In the genomic region with DNA sequence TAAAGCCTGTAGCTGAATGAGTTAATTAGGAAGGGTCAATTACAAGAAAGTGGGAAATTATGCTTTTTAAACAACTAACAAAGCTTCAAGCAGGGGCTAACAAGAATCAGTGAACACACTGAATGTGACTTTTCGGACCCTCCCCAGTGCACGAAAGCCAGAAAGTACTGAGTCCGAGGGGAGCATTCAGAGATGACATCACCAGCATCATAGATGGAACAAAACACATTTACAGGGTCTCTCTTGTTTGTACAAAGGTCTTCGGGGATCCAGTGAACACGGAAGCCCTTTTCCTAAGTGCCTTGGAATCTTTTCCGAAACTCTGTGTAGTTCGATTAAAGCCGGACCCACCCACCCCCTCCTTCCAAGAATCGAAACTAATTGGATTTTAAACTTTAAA, we compare ENCODE assay signal across 8 cellular contexts. TPM values are rescaled to one million over a fixed set of nuclear protein-coding genes. Genes with fewer than 3 reads are reported as not detected.
DNase-seq lines count a peak whose midpoint lies in the region; ATAC-seq and TF ChIP-seq lines count a peak whose summit lies in the region.

No MANE protein-coding gene starts in this region.

- H4K20me1 ChIP-seq in GM23338 (replicated peaks; ENCODE audit: insufficient read depth) = peaks cover 16% of the 10 kb centered on the region; the same call in 1 of the 2 replicates

- H3K27ac ChIP-seq in AG04450 (ENCODE audit: low read depth, low read length) (no peak overlapping the region), GM23338 (ENCODE audit: low read depth) (peak overlapping the region; percentile 93; the same call in 1 of the 2 replicates), stomach (peak overlapping the region in 4 of 5 donors; percentile 95 to 98 (median 96))

- 0 to 1% (median 1%) methylated on average over 9 of the region's 9 CpGs for WGBS in stomach, 5 donors

- peaks cover 3% of the 10 kb centered on the region; the same call in 1 of the 2 replicates for H3F3A ChIP-seq in GM23338 (replicated peaks; ENCODE audit: low read depth)

- H3K9me2 ChIP-seq in GM23338 (ENCODE audit: insufficient read depth) = no peaks in the 10 kb centered on the region

- peaks cover 5% of the 10 kb centered on the region for H3K27me3 Mint-ChIP-seq in GM23338 (ENCODE audit: insufficient read depth, low read depth, poor library complexity)

- H3K4me3 ChIP-seq in AG04450 (ENCODE audit: low read depth, low read length) = peak overlapping the region; percentile 99
- H3K4me3 ChIP-seq in GM23338 = peak overlapping the region; percentile 90
- peak overlapping the region; percentile 85 to 96 (median 90) for H3K4me3 ChIP-seq in stomach

- H3K4me3 Mint-ChIP-seq in GM23338 = peak overlapping the region; percentile 100

- H3K9me3 ChIP-seq in AG04450 (ENCODE audit: control insufficient read depth, insufficient read depth, low read length) = no peaks in the 10 kb centered on the region; the same call in 1 of the 2 replicates
- no peaks in the 10 kb centered on the region for H3K9me3 ChIP-seq in stomach

- intact Hi-C loops in stomach (cut with DNase I; ENCODE audit: low total_unique reads) = no loop called here

- no peaks in the 10 kb centered on the region for H3K27me3 ChIP-seq in AG04450 (ENCODE audit: control insufficient read depth, insufficient read depth, low read length)
- no peaks in the 10 kb centered on the region for H3K27me3 ChIP-seq in GM23338 (ENCODE audit: insufficient read depth)
- H3K27me3 ChIP-seq in stomach = no peaks in the 10 kb centered on the region

- no peak for ATAC-seq in GM23338
- ATAC-seq in activated naive CD4-positive, alpha-beta T cell treated with anti-CD3 and anti-CD28 coated beads, Interleukin-2, amount 50 U/mL, for 72 hours = no peak
- ATAC-seq in GM18502 (IDR thresholded peaks at IDR 0.05; ENCODE audit: poor library complexity, unreplicated experiment) = no peak
- ATAC-seq in HG02678 (IDR thresholded peaks at IDR 0.05; ENCODE audit: unreplicated experiment) = no peak
- no peak for ATAC-seq in HG02623 (IDR thresholded peaks at IDR 0.05; ENCODE audit: unreplicated experiment)

- TF ChIP-seq POLR2A in stomach (IDR thresholded peaks at IDR 0.05) = no peak

- peaks cover 2% of the 10 kb centered on the region; the same call in 2 of the 3 replicates for H3K9me3 Mint-ChIP-seq in GM23338
- no peaks in the 10 kb centered on the region for H3K9me3 Mint-ChIP-seq in activated naive CD4-positive, alpha-beta T cell treated with anti-CD3 and anti-CD28 coated beads, Interleukin-2, amount 50 U/mL, for 72 hours

- H2AFZ ChIP-seq in GM23338 = 0 out of 2 replicates have a peak overlapping the region, but pooled peaks have one; percentile 82

- peaks cover 14% of the 10 kb centered on the region for H3K4me1 Mint-ChIP-seq in GM23338

- TF ChIP-seq CTCF in AG04450 (IDR thresholded peaks at IDR 0.05; ENCODE audit: low read depth, low read length) = no peak
- no peak for TF ChIP-seq CTCF in GM23338 (conservative IDR thresholded peaks at IDR 0.05; ENCODE audit: low read depth in 2 of 2)
- TF ChIP-seq CTCF in stomach (IDR thresholded peaks at IDR 0.05) = no peak

- H3K4me2 ChIP-seq in GM23338 = peak overlapping the region; percentile 83

- H3K4me1 ChIP-seq in GM23338 (ENCODE audit: insufficient read depth) (peaks cover 6% of the 10 kb centered on the region; the same call in 1 of the 2 replicates), stomach (peaks cover 8 to 59% (median 50%) of the 10 kb centered on the region in 4 donors)

- DNase-seq in AG04450 (ENCODE audit: low read depth, low spot score) = no peak
- DNase-seq in GM23338 (ENCODE audit: low spot score) = peak; percentile 27
- no peak for DNase-seq in activated naive CD4-positive, alpha-beta T cell treated with anti-CD3 and anti-CD28 coated beads, Interleukin-2, amount 50 U/mL, for 72 hours (ENCODE audit: low spot score in 2 of 2)
- peak; percentile 13 for DNase-seq in iPS-NIHi7 (ENCODE audit: extremely low spot score)
- DNase-seq in stomach = no peak

- peaks cover 20% of the 10 kb centered on the region for H3K36me3 Mint-ChIP-seq in GM23338 (ENCODE audit: low read depth)
- H3K36me3 Mint-ChIP-seq in activated naive CD4-positive, alpha-beta T cell treated with anti-CD3 and anti-CD28 coated beads, Interleukin-2, amount 50 U/mL, for 72 hours = peaks cover 16 to 18% of the 10 kb centered on the region in 2 donors

- H3K79me2 ChIP-seq in GM23338 (replicated peaks; ENCODE audit: insufficient read depth) = peaks cover 44% of the 10 kb centered on the region

- CTCF ChIA-PET in AG04450 (lab: Charles Lee) = interaction anchor here (3.7 kb wide), 1 partner anchor 47 kb away, joined by 22 read pairs; no protein-coding TSS in a partner anchor

- no peak for TF ChIP-seq EP300 in stomach (IDR thresholded peaks at IDR 0.05)

- H3K27ac Mint-ChIP-seq in GM23338 = peak overlapping the region; percentile 62
- peak overlapping the region; percentile 99 to 100 for H3K27ac Mint-ChIP-seq in activated naive CD4-positive, alpha-beta T cell treated with anti-CD3 and anti-CD28 coated beads, Interleukin-2, amount 50 U/mL, for 72 hours

- POLR2A ChIA-PET in AG04450 (lab: Yijun Ruan, JAX) = interaction anchor here (1.8 kb wide), 1 partner anchor 22 kb away, joined by 10 read pairs; no protein-coding TSS in a partner anchor

- H3K36me3 ChIP-seq in GM23338 (ENCODE audit: insufficient read depth) (peaks cover 4% of the 10 kb centered on the region; the same call in 1 of the 2 replicates), stomach (peaks cover 5 to 29% (median 26%) of the 10 kb centered on the region in 4 donors)

TF ChIP-seq in GM23338, 12 proteins besides CTCF, POLR2A, EP300 and RAD21:
- peak; percentile 39; the same call in 1 of the 2 replicates for TF ChIP-seq CREB1 (CRISPR knock-in tag; IDR thresholded peaks at IDR 0.05; ENCODE audit: low read depth)
- TF ChIP-seq ZNF331 (CRISPR knock-in tag; IDR thresholded peaks at IDR 0.05; ENCODE audit: low read depth) = no peak

RNA-seq across cellular contexts. Expression of a gene that starts 0.8 kb away (rescaled TPM):
- polyA plus RNA-seq in AG04450 (2011; rRNA removed) (23.5 and 27.0 TPM in 2 replicates), GM23338 (2016; fragmentation: Nextera tagmentation; extraction: Ambion mirVana) (29.4 and 32.0 TPM in 2 replicates), stomach (1 to 10 TPM; 4.5 to 8.7 (median 4.6) TPM)
- polyA minus RNA-seq in AG04450 (2011; rRNA and poly(A)+ RNA removed) = 67.4 and 88.5 TPM in 2 replicates
- total RNA-seq in GM23338 (2014; rRNA removed; shearing (Covaris generic)) = 14.8 and 19.3 TPM in 2 replicates
- 10 to 100 TPM; 35.4 to 36.7 TPM for total RNA-seq in activated naive CD4-positive, alpha-beta T cell treated with anti-CD3 and anti-CD28 coated beads, Interleukin-2, amount 50 U/mL, for 72 hours
- 10 to 100 TPM; 10.7 to 20.6 (median 14.3) TPM for total RNA-seq in stomach

Comparison
In these comparisons a context has a peak if more than half of its experiments do, and no peak if none do; other contexts are left out.
1. DNase-seq: peak in GM23338 (single experiment) and iPS-NIHi7 (single experiment); none in AG04450 (single experiment), activated naive CD4-positive, alpha-beta T cell treated with anti-CD3 and anti-CD28 coated beads, Interleukin-2, amount 50 U/mL, for 72 hours (0 of 2) and stomach (single experiment).
2. Peak in every context shown above with its lines, with median percentiles within 50 percentile points of each other: H3K4me3 ChIP-seq.